In genomic region chr16:16092925-16093624, GRCh38 we compare ENCODE assay signal across 11 cellular contexts.
DNase-seq lines count a peak whose midpoint lies in the region; ATAC-seq and TF ChIP-seq lines count a peak whose summit lies in the region.
"Had no signal": no experiment of that assay in that cellular context is flagged by ENCODE, and none has a peak within 500 bp of the region (broad histone marks: within the 10 kb centered on the region; RNA-seq: fewer than 3 reads in every experiment).

No MANE protein-coding gene starts in this region.

- H3K4me1 ChIP-seq in IMR-90 (ENCODE audit: control insufficient read depth, insufficient read depth, low read length), result peaks cover 23% of the 10 kb centered on the region
- H3K4me1 ChIP-seq in fibroblast of lung (ENCODE audit: control insufficient read depth, extremely low read depth, insufficient read depth, low read length), result peaks cover 27% of the 10 kb centered on the region
- no peaks in the 10 kb centered on the region for H3K4me1 ChIP-seq in BE2C

- H3K4me3 Mint-ChIP-seq in T-cell, result no peak overlapping the region
- H3K4me3 Mint-ChIP-seq: activated CD4-positive, alpha-beta memory T cell treated with anti-CD3 and anti-CD28 coated beads, Interleukin-2, amount 10 ng/mL, durations not matched to agents 7 days and 5 days had no signal

- DNase-seq in IMR-90 (peak; percentile 77), NCI-H510A (lab: John Stamatoyannopoulos, UW) (peak; percentile 62), fibroblast of lung (ENCODE audit: low read depth in 2 of 2) (peak; percentile 71 to 86), renal cortical epithelial cell (ENCODE audit: low read depth) (peak; percentile 67), BE2C (no peak), T-cell (no peak), hepatic stellate cell (ENCODE audit: low spot score) (no peak)
- DNase-seq: activated CD4-positive, alpha-beta memory T cell treated with anti-CD3 and anti-CD28 coated beads, Interleukin-2, amount 10 ng/mL, durations not matched to agents 7 days and 5 days; KG1; T-helper 1 cell had no signal

- H3K4me3 ChIP-seq in IMR-90 (ENCODE audit: insufficient read depth, low read depth, low read length) (no peak overlapping the region), fibroblast of lung (replicated peaks in 1 of 4; ENCODE audit: control extremely low read depth in 1 of 4, insufficient read depth in 1 of 4, low read depth in 3 of 4, low read length in 4 of 4) (no peak overlapping the region), BE2C (ENCODE audit: low read depth, low read length) (no peak overlapping the region)

- no peak overlapping the region for H3K9ac ChIP-seq in IMR-90 (ENCODE audit: low read depth, low read length)
- H3K9ac ChIP-seq in fibroblast of lung (ENCODE audit: insufficient read depth, low read length), result no peak overlapping the region

- no peak overlapping the region for H3K18ac ChIP-seq in IMR-90 (ENCODE audit: low read depth, low read length)

- peak overlapping the region in 1 of 2 experiments; percentile 39; a peak in 1 of 4 replicates for H4K8ac ChIP-seq in IMR-90 (ENCODE audit: low read depth in 2 of 2, low read length in 2 of 2)

- H3K36me3 Mint-ChIP-seq in T-cell, result peaks cover 50% of the 10 kb centered on the region

- dilution Hi-C loops in IMR-90 (cut with HindIII; ENCODE audit: low sequenced_read_pairs, unreplicated experiment), result no loop called here

- H4K20me1 ChIP-seq in IMR-90 (ENCODE audit: insufficient read depth, low read length), result peaks cover 48% of the 10 kb centered on the region
- no peaks in the 10 kb centered on the region for H4K20me1 ChIP-seq in fibroblast of lung (ENCODE audit: control insufficient read depth, extremely low read depth, insufficient read depth, low read length)

- H3K4me1 Mint-ChIP-seq in T-cell, result no peaks in the 10 kb centered on the region
- H3K4me1 Mint-ChIP-seq: activated CD4-positive, alpha-beta memory T cell treated with anti-CD3 and anti-CD28 coated beads, Interleukin-2, amount 10 ng/mL, durations not matched to agents 7 days and 5 days had no signal

- POLR2A ChIA-PET in IMR-90 (lab: Charles Lee; ENCODE audit: unreplicated experiment), result no interaction called here
- POLR2A ChIA-PET in T-cell (lab: Charles Lee), result no interaction called here

- peaks cover 18% of the 10 kb centered on the region for H3K9me1 ChIP-seq in IMR-90 (ENCODE audit: insufficient read depth, low read length)

- H2BK20ac ChIP-seq in IMR-90 (ENCODE audit: low read depth, low read length), result peak overlapping the region; percentile 9; the same call in 1 of the 2 replicates

- H2AFZ ChIP-seq in IMR-90 (replicated peaks; ENCODE audit: low read length, poor library complexity) (no peak overlapping the region), fibroblast of lung (ENCODE audit: low read length) (no peak overlapping the region)

- intact Hi-C loops in IMR-90 (cut with micrococcal nuclease), result no loop called here

- H4K5ac ChIP-seq in IMR-90 (ENCODE audit: low read depth, low read length), result no peak overlapping the region

- H3K9me3 Mint-ChIP-seq in T-cell, result no peaks in the 10 kb centered on the region
- H3K9me3 Mint-ChIP-seq: activated CD4-positive, alpha-beta memory T cell treated with anti-CD3 and anti-CD28 coated beads, Interleukin-2, amount 10 ng/mL, durations not matched to agents 7 days and 5 days had no signal

- H3K36me3 ChIP-seq in IMR-90 (ENCODE audit: control insufficient read depth, insufficient read depth, low read length) (peaks cover 70% of the 10 kb centered on the region), fibroblast of lung (ENCODE audit: control insufficient read depth, insufficient read depth, low read length) (peaks cover 22% of the 10 kb centered on the region), BE2C (peaks cover 65% of the 10 kb centered on the region)

- TF ChIP-seq POLR2A in IMR-90 (IDR thresholded peaks at IDR 0.05; ENCODE audit: low read depth, low read length), result no peak

- H3K23ac ChIP-seq in IMR-90 (ENCODE audit: low read depth, low read length), result no peak overlapping the region

- no peak overlapping the region for H2BK120ac ChIP-seq in IMR-90 (ENCODE audit: low read depth, low read length)

- CTCF ChIA-PET in IMR-90 (lab: Yijun Ruan, JAX) (no interaction called here), T-cell (lab: Charles Lee) (interaction anchor here in 1 of 2 donors (0.6 kb wide), 1 partner anchor 47 kb away, joined by 3 read pairs; no protein-coding TSS in a partner anchor)

- H2AK9ac ChIP-seq in IMR-90 (replicated peaks; ENCODE audit: low read depth, low read length, poor library complexity), result peak overlapping the region; percentile 49

- peaks cover 5% of the 10 kb centered on the region for H3K79me2 ChIP-seq in fibroblast of lung (ENCODE audit: control insufficient read depth, insufficient read depth, low read length)

- no peak for ATAC-seq in IMR-90 (ENCODE audit: low read depth)
- ATAC-seq in HG03097 (IDR thresholded peaks at IDR 0.05; ENCODE audit: low FRiP score, unreplicated experiment), result no peak
- ATAC-seq in T-cell (replicated peaks in 1 of 4), result no peak

- no peak overlapping the region for H2BK15ac ChIP-seq in IMR-90 (ENCODE audit: low read depth, low read length)

- in situ Hi-C loops in IMR-90 (cut with MboI; ENCODE audit: low sequenced_read_pairs), result no loop called here

- H2BK5ac ChIP-seq in IMR-90 (ENCODE audit: low read depth, low read length, poor library complexity, severe bottlenecking), result peak overlapping the region; percentile 19

- peak overlapping the region; percentile 39; the same call in 1 of the 2 replicates for H3K4ac ChIP-seq in IMR-90 (ENCODE audit: low read depth, low read length)

- peak overlapping the region; percentile 79; the same call in 1 of the 2 replicates for H2AK5ac ChIP-seq in IMR-90 (ENCODE audit: low read depth, low read length)

- BruUV-seq in IMR-90 (replicated peaks; lab: Mats Ljungman, UMichigan), result no TSS peak

- H3K4me2 ChIP-seq in IMR-90 (ENCODE audit: low read depth, low read length) (no peak overlapping the region), fibroblast of lung (ENCODE audit: extremely low read depth, insufficient read depth, low read length) (no peak overlapping the region)

- no peak overlapping the region for H4K91ac ChIP-seq in IMR-90 (ENCODE audit: insufficient read depth, low read depth, low read length)

- H3K9me3 ChIP-seq in IMR-90 (ENCODE audit: control insufficient read depth, insufficient read depth, low read length) (no peaks in the 10 kb centered on the region), fibroblast of lung (ENCODE audit: control insufficient read depth, insufficient read depth, low read depth, low read length) (no peaks in the 10 kb centered on the region), BE2C (no peaks in the 10 kb centered on the region)

- 34% methylated on average over 3 of the region's 9 CpGs; no CpG with 5 or more reads in 1 of the 2 experiments for WGBS in IMR-90 (ENCODE audit: extremely low coverage in 2 of 2, insufficient read length in 1 of 2), 2 experiments

- H3K27me3 ChIP-seq in IMR-90 (ENCODE audit: control insufficient read depth, insufficient read depth, low read length) (no peaks in the 10 kb centered on the region), fibroblast of lung (ENCODE audit: control insufficient read depth, insufficient read depth, low read length) (no peaks in the 10 kb centered on the region), BE2C (no peaks in the 10 kb centered on the region)

- TF ChIP-seq CTCF in IMR-90 (conservative IDR thresholded peaks at IDR 0.05; ENCODE audit: low read depth, low read length) (no peak), fibroblast of lung (conservative IDR thresholded peaks at IDR 0.05 in 1 of 2, IDR thresholded peaks at IDR 0.05 in 1 of 2; ENCODE audit: low read depth in 1 of 2, low read length in 2 of 2) (no peak), BE2C (IDR thresholded peaks at IDR 0.05; ENCODE audit: low read depth, low read length) (no peak)

- no peak overlapping the region for H3K56ac ChIP-seq in IMR-90 (ENCODE audit: extremely low read depth, insufficient read depth, low read length)

- no peak overlapping the region for H3K27ac Mint-ChIP-seq in T-cell
- H3K27ac Mint-ChIP-seq: activated CD4-positive, alpha-beta memory T cell treated with anti-CD3 and anti-CD28 coated beads, Interleukin-2, amount 10 ng/mL, durations not matched to agents 7 days and 5 days had no signal

- no peak for TF ChIP-seq RAD21 in IMR-90 (IDR thresholded peaks at IDR 0.05; ENCODE audit: low read length)

- H3K14ac ChIP-seq in IMR-90 (replicated peaks; ENCODE audit: low read depth, low read length), result no peak overlapping the region

- H3K27ac ChIP-seq in IMR-90 (ENCODE audit: insufficient read depth, low read length) (peak overlapping the region; percentile 51; the same call in 1 of the 2 replicates), fibroblast of lung (ENCODE audit: insufficient read depth, low read length) (peak overlapping the region; percentile 16)

- peaks cover 38 to 65% of the 10 kb centered on the region in 2 experiments for H3K79me1 ChIP-seq in IMR-90 (ENCODE audit: low read depth in 1 of 2, low read length in 2 of 2)

- H3K27me3 Mint-ChIP-seq in T-cell, result no peaks in the 10 kb centered on the region
- H3K27me3 Mint-ChIP-seq: activated CD4-positive, alpha-beta memory T cell treated with anti-CD3 and anti-CD28 coated beads, Interleukin-2, amount 10 ng/mL, durations not matched to agents 7 days and 5 days had no signal

TF ChIP-seq in IMR-90, 13 proteins besides CTCF, POLR2A, EP300 and RAD21:
- no peak for TF ChIP-seq MXI1 (IDR thresholded peaks at IDR 0.05; ENCODE audit: borderline replicate concordance, low read depth, low read length)
- TF ChIP-seq CEBPB (IDR thresholded peaks at IDR 0.05; ENCODE audit: low read depth, low read length), result no peak
- no peak for TF ChIP-seq ELK1 (IDR thresholded peaks at IDR 0.05; ENCODE audit: borderline replicate concordance, low read depth, low read length)
- no peak for TF ChIP-seq BHLHE40 (IDR thresholded peaks at IDR 0.05; ENCODE audit: low read depth, low read length)
- peak; percentile 91 for TF ChIP-seq MAFK (IDR thresholded peaks at IDR 0.05; ENCODE audit: low read depth, low read length)
- TF ChIP-seq USF2 (IDR thresholded peaks at IDR 0.05; ENCODE audit: low read depth, low read length), result no peak

Comparison
In these comparisons a context has a peak if more than half of its experiments do, and no peak if none do; other contexts are left out.
1. DNase-seq: peak in IMR-90 (single experiment), NCI-H510A (single experiment), fibroblast of lung (2 of 2) and renal cortical epithelial cell (single experiment); none in BE2C (single experiment), T-cell (0 of 34) and hepatic stellate cell (single experiment).